Comparison of ENCODE assay signal across 8 cellular contexts in the genomic region with DNA sequence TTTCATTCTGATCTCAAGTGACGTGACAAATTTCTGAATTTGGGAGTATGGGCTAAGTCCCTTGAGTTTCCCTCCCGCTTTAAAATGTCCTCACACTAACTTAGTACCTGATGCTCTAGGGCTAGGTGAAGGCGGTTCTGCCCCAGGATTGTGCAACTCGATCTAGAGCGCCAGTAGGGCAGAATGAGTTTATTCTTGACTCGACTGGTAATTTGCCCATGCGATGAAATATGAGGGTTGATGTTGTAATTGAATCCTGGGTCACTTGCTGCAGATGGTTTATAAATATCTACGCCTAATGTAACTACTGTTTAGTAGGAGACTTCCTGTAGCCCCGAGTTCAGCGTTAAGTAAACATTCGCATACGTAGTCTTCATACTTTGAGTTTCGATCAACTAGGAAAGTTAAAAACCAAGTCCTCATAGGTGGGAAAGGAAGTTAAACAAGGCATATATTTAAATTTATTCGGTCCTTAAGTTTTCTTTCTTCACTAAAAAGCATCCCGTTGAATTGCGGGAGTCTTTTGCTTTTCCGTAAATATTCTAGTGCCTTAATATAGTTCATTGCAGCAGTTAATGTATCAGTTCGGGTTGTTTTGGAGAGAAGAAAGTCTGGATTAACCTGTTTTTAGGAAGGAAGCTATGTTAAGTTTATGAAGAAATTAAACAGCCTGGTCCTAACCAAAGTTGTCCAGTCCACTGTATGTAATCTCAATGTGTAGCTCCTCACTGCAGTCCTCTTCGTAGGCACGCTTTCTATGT. TPM values are rescaled to one million over a fixed set of nuclear protein-coding genes. Genes with fewer than 3 reads are reported as not detected.
A peak's percentile ranks its signal among the peaks of the same experiment; 100 is the strongest.
DNase-seq lines count a peak whose midpoint lies in the region; ATAC-seq and TF ChIP-seq lines count a peak whose summit lies in the region.

No MANE protein-coding gene starts in this region.

- H3K36me3 ChIP-seq in BLaER1 treated with 17β-estradiol and CSF1 and Interleukin-3, amounts not matched to agents 10 nM and 100 nM, result peaks cover 0 to 23% (median 8%) of the 10 kb centered on the region in 11 experiments; a peak in 10 of 22 replicates
- no peaks in the 10 kb centered on the region for H3K36me3 ChIP-seq in SK-N-MC (ENCODE audit: insufficient read depth, low read length)

- H3K4me1 ChIP-seq in BLaER1 treated with 17β-estradiol and CSF1 and Interleukin-3, amounts not matched to agents 10 nM and 100 nM, result peaks cover 58 to 75% (median 68%) of the 10 kb centered on the region in 10 experiments

- peak overlapping the region; percentile 99 to 100 (median 100) for H3K9ac ChIP-seq in BLaER1 treated with 17β-estradiol and CSF1 and Interleukin-3, amounts not matched to agents 10 nM and 100 nM
- peak overlapping the region; percentile 95 for H3K9ac ChIP-seq in SK-N-MC (ENCODE audit: insufficient read length)

- peak overlapping the region; percentile 82 to 96 (median 89) for H3K4me2 ChIP-seq in BLaER1 treated with 17β-estradiol and CSF1 and Interleukin-3, amounts not matched to agents 10 nM and 100 nM

- H4K20me1 ChIP-seq in BLaER1 treated with 17β-estradiol and CSF1 and Interleukin-3, amounts not matched to agents 10 nM and 100 nM, result peaks cover 23 to 85% (median 43%) of the 10 kb centered on the region in 11 experiments; a peak in 21 of 22 replicates

- H3K9me3 ChIP-seq in BLaER1 treated with 17β-estradiol and CSF1 and Interleukin-3, amounts not matched to agents 10 nM and 100 nM (replicated peaks in 1 of 11), result no peaks in the 10 kb centered on the region
- no peaks in the 10 kb centered on the region for H3K9me3 ChIP-seq in SK-N-MC (ENCODE audit: low read depth, low read length)

- H3K9me3 Mint-ChIP-seq in HFFc6, result no peaks in the 10 kb centered on the region
- H3K9me3 Mint-ChIP-seq in effector memory CD8-positive, alpha-beta T cell, result no peaks in the 10 kb centered on the region

- DNase-seq in HFFc6 (peak; percentile 59), SK-N-MC (ENCODE audit: low read depth, low spot score) (no peak), myocyte (ENCODE audit: low read depth) (peak; percentile 72), HPDE6-E6E7 (ENCODE audit: extremely low spot score) (no peak)
- DNase-seq in effector memory CD8-positive, alpha-beta T cell, result peak in 2 of 3 experiments; percentile 35 to 39

- no peaks in the 10 kb centered on the region for H3K27me3 ChIP-seq in BLaER1 treated with 17β-estradiol and CSF1 and Interleukin-3, amounts not matched to agents 10 nM and 100 nM

- peak overlapping the region; percentile 80 to 99 (median 95) for H3K4me3 ChIP-seq in BLaER1 treated with 17β-estradiol and CSF1 and Interleukin-3, amounts not matched to agents 10 nM and 100 nM
- H3K4me3 ChIP-seq in SK-N-MC, result peak overlapping the region; percentile 87

- H3K27ac Mint-ChIP-seq in HFFc6, result peak overlapping the region; percentile 89
- peak overlapping the region; percentile 87 to 93 for H3K27ac Mint-ChIP-seq in effector memory CD8-positive, alpha-beta T cell

- no peak for TF ChIP-seq CTCF in HFFc6 (IDR thresholded peaks at IDR 0.05)

- no peaks in the 10 kb centered on the region for H3K27me3 Mint-ChIP-seq in HFFc6 (ENCODE audit: insufficient read depth)
- H3K27me3 Mint-ChIP-seq in effector memory CD8-positive, alpha-beta T cell, result no peaks in the 10 kb centered on the region

- no peak for ATAC-seq in effector memory CD8-positive, alpha-beta T cell (replicated peaks)
- no peak for ATAC-seq in GM21360 (IDR thresholded peaks at IDR 0.05; ENCODE audit: unreplicated experiment)
- ATAC-seq in HG02571 (IDR thresholded peaks at IDR 0.05; ENCODE audit: unreplicated experiment), result no peak

- H3K4me1 Mint-ChIP-seq in HFFc6 (ENCODE audit: low read depth), result peaks cover 31% of the 10 kb centered on the region
- H3K4me1 Mint-ChIP-seq in effector memory CD8-positive, alpha-beta T cell (ENCODE audit: low read depth in 2 of 2), result peaks cover 38 to 41% of the 10 kb centered on the region in 2 donors

- peak overlapping the region; percentile 99 to 100 (median 100) for H3K27ac ChIP-seq in BLaER1 treated with 17β-estradiol and CSF1 and Interleukin-3, amounts not matched to agents 10 nM and 100 nM
- H3K27ac ChIP-seq in SK-N-MC, result peak overlapping the region; percentile 92; the same call in 1 of the 2 replicates

- H3K36me3 Mint-ChIP-seq in HFFc6 (ENCODE audit: low read depth), result 0 out of 2 replicates have a peak, but pooled peaks cover 4% of the 10 kb centered on the region
- peaks cover 19% of the 10 kb centered on the region for H3K36me3 Mint-ChIP-seq in effector memory CD8-positive, alpha-beta T cell (ENCODE audit: insufficient read depth)

- H3K4me3 Mint-ChIP-seq in HFFc6, result peak overlapping the region; percentile 87
- H3K4me3 Mint-ChIP-seq in effector memory CD8-positive, alpha-beta T cell, result peak overlapping the region; percentile 86 to 87

RNA-seq across cellular contexts. Expression of gene CTCF, which starts 1.6 kb away (rescaled TPM):
- 10 to 100 TPM; 22.6 to 31.1 (median 29.4) TPM for total RNA-seq in HFFc6 (2021; fragmentation: NEBNext Ultra II Directional; extraction: Animal tissue kit (Norgen Biotek cat#: 25700))
- 27.9 and 35.7 TPM in 2 replicates for total RNA-seq in myocyte
- 20.0 TPM for polyA plus RNA-seq in myocyte (2012)

RNA-seq across cellular contexts. Expression of gene RIPOR1, which starts 35.3 kb away (rescaled TPM):
- 100 to 1,000 TPM in 1 of 6 experiments, 10 to 100 TPM in 5; 72.2 to 101 (median 82.9) TPM for total RNA-seq in HFFc6 (2021; fragmentation: NEBNext Ultra II Directional; extraction: Animal tissue kit (Norgen Biotek cat#: 25700))
- total RNA-seq in myocyte, result 32.4 and 37.8 TPM in 2 replicates
- polyA plus RNA-seq in myocyte (2012), result 66.9 TPM

Comparison
In these comparisons a context has a peak if more than half of its experiments do, and no peak if none do; other contexts are left out.
1. DNase-seq: peak in HFFc6 (single experiment), effector memory CD8-positive, alpha-beta T cell (2 of 3) and myocyte (single experiment); none in SK-N-MC (single experiment) and HPDE6-E6E7 (single experiment).